Comparison of ENCODE assay signal across 8 cellular contexts in genomic region chr4:17510582-17510981, GRCh38. TPM values are rescaled to one million over a fixed set of nuclear protein-coding genes. Genes with fewer than 3 reads are reported as not detected.
DNase-seq lines count a peak whose midpoint lies in the region; ATAC-seq and TF ChIP-seq lines count a peak whose summit lies in the region.

No MANE protein-coding gene starts in this region.

- CTCF ChIA-PET in activated CD8-positive, alpha-beta T cell treated with anti-CD3 and anti-CD28 coated beads for 36 hours (lab: Charles Lee) = interaction anchor here (0.7 kb wide), 1 partner anchor 142 kb away, joined by 3 read pairs; no protein-coding TSS in a partner anchor

- peak overlapping the region; percentile 79 for H3K9ac ChIP-seq in skeletal muscle satellite cell (ENCODE audit: low read depth, low read length)

- peak overlapping the region; percentile 93 for H3K4me3 ChIP-seq in skeletal muscle satellite cell (ENCODE audit: low read length)

- no peaks in the 10 kb centered on the region for H3K9me3 ChIP-seq in skeletal muscle satellite cell (replicated peaks; ENCODE audit: low read length)

- no peak for TF ChIP-seq CTCF in HFFc6 (IDR thresholded peaks at IDR 0.05)
- no peak for TF ChIP-seq CTCF in activated CD8-positive, alpha-beta T cell treated with anti-CD3 and anti-CD28 coated beads for 36 hours (IDR thresholded peaks at IDR 0.05)
- no peak for TF ChIP-seq CTCF in glutamatergic neuron (IDR thresholded peaks at IDR 0.05; ENCODE audit: partially characterized antibody, unreplicated experiment)

- H3K4me2 ChIP-seq in skeletal muscle satellite cell (ENCODE audit: low read length) = peak overlapping the region; percentile 98

- peak overlapping the region; percentile 100 for H3K4me3 Mint-ChIP-seq in HFFc6
- peak overlapping the region; percentile 90 for H3K4me3 Mint-ChIP-seq in activated CD8-positive, alpha-beta T cell treated with anti-CD3 and anti-CD28 coated beads for 36 hours
- peak overlapping the region; percentile 93 for H3K4me3 Mint-ChIP-seq in glutamatergic neuron (ENCODE audit: unreplicated experiment)

- H3K36me3 ChIP-seq in skeletal muscle satellite cell (ENCODE audit: insufficient read depth, low read length) = peaks cover 9% of the 10 kb centered on the region

- no peak for ATAC-seq in activated CD8-positive, alpha-beta T cell treated with anti-CD3 and anti-CD28 coated beads for 36 hours
- ATAC-seq in GM21737 (IDR thresholded peaks at IDR 0.05; ENCODE audit: unreplicated experiment) = no peak

- H3K27me3 Mint-ChIP-seq in HFFc6 (ENCODE audit: insufficient read depth) (peaks cover 13% of the 10 kb centered on the region), glutamatergic neuron (ENCODE audit: unreplicated experiment) (peaks cover 2% of the 10 kb centered on the region)
- no peaks in the 10 kb centered on the region for H3K27me3 Mint-ChIP-seq in activated CD8-positive, alpha-beta T cell treated with anti-CD3 and anti-CD28 coated beads for 36 hours

- H3K27ac Mint-ChIP-seq in HFFc6 = no peak overlapping the region
- no peak overlapping the region for H3K27ac Mint-ChIP-seq in activated CD8-positive, alpha-beta T cell treated with anti-CD3 and anti-CD28 coated beads for 36 hours
- peak overlapping the region; percentile 18 for H3K27ac Mint-ChIP-seq in glutamatergic neuron (ENCODE audit: unreplicated experiment)

- H3K9me3 Mint-ChIP-seq in HFFc6 (no peaks in the 10 kb centered on the region), glutamatergic neuron (ENCODE audit: unreplicated experiment) (peaks cover 4% of the 10 kb centered on the region)
- no peaks in the 10 kb centered on the region for H3K9me3 Mint-ChIP-seq in activated CD8-positive, alpha-beta T cell treated with anti-CD3 and anti-CD28 coated beads for 36 hours

- H3K4me1 Mint-ChIP-seq in HFFc6 (ENCODE audit: low read depth) = peaks cover 27% of the 10 kb centered on the region
- H3K4me1 Mint-ChIP-seq in activated CD8-positive, alpha-beta T cell treated with anti-CD3 and anti-CD28 coated beads for 36 hours (ENCODE audit: low read depth) = peaks cover 34% of the 10 kb centered on the region
- peaks cover 14% of the 10 kb centered on the region for H3K4me1 Mint-ChIP-seq in glutamatergic neuron (ENCODE audit: low read depth, unreplicated experiment)

- peaks cover 3% of the 10 kb centered on the region for H3K4me1 ChIP-seq in skeletal muscle satellite cell (ENCODE audit: control insufficient read depth, insufficient read depth, low read length)

- intact Hi-C loops in activated CD8-positive, alpha-beta T cell treated with anti-CD3 and anti-CD28 coated beads for 36 hours (cut with micrococcal nuclease) = no loop called here

- peaks cover 9% of the 10 kb centered on the region for H3K27me3 ChIP-seq in skeletal muscle satellite cell (ENCODE audit: control insufficient read depth, insufficient read depth, low read length)

- peaks cover 7% of the 10 kb centered on the region; the same call in 1 of the 2 replicates for H3K36me3 Mint-ChIP-seq in HFFc6 (ENCODE audit: low read depth)
- peaks cover 23% of the 10 kb centered on the region for H3K36me3 Mint-ChIP-seq in activated CD8-positive, alpha-beta T cell treated with anti-CD3 and anti-CD28 coated beads for 36 hours (ENCODE audit: low read depth)
- no peaks in the 10 kb centered on the region for H3K36me3 Mint-ChIP-seq in glutamatergic neuron (ENCODE audit: unreplicated experiment)

- POLR2A ChIA-PET in activated CD8-positive, alpha-beta T cell treated with anti-CD3 and anti-CD28 coated beads for 36 hours (lab: Charles Lee) = interaction anchor here (1.3 kb wide), 1 partner anchor 11 kb away, joined by 5 read pairs; no protein-coding TSS in a partner anchor

- DNase-seq in HFFc6 (no peak), glutamatergic neuron (no peak), OCI-M2 (lab: John Stamatoyannopoulos, UW; ENCODE audit: unreplicated experiment) (no peak), NCI-H2196 treated with DMSO at 0.1 percent for 48 hours (lab: John Stamatoyannopoulos, UW; ENCODE audit: unreplicated experiment) (no peak)
- DNase-seq in activated CD8-positive, alpha-beta T cell treated with anti-CD3 and anti-CD28 coated beads for 36 hours = no peak
- no peak for DNase-seq in stimulated activated CD4-positive, alpha-beta T cell treated with anti-CD3 and anti-CD28 coated beads, Interleukin-2, amount 100 ng/mL, for 24 hours

RNA-seq across cellular contexts. Expression of gene QDPR, which starts 1.3 kb away (rescaled TPM):
- 10 to 100 TPM; 39.0 to 49.0 (median 43.6) TPM for total RNA-seq in HFFc6 (2021; fragmentation: NEBNext Ultra II Directional; extraction: Animal tissue kit (Norgen Biotek cat#: 25700))
- 10 to 100 TPM; 31.5 to 31.6 TPM for total RNA-seq in activated CD8-positive, alpha-beta T cell treated with anti-CD3 and anti-CD28 coated beads for 36 hours
- 31.6 TPM for total RNA-seq in glutamatergic neuron (ENCODE audit: unreplicated experiment)
- total RNA-seq in skeletal muscle satellite cell (2012; rRNA removed) = 20.1 and 26.9 TPM in 2 replicates

RNA-seq across cellular contexts. Expression of gene CLRN2, which starts 4.4 kb away (rescaled TPM):
- not detected for total RNA-seq in HFFc6 (2021; fragmentation: NEBNext Ultra II Directional; extraction: Animal tissue kit (Norgen Biotek cat#: 25700))
- total RNA-seq in activated CD8-positive, alpha-beta T cell treated with anti-CD3 and anti-CD28 coated beads for 36 hours = not detected
- total RNA-seq in glutamatergic neuron (ENCODE audit: unreplicated experiment) = not detected
- not detected in 2 replicates for total RNA-seq in skeletal muscle satellite cell (2012; rRNA removed)
